12 cellular contexts compared by ENCODE assay signal in genomic region chr19:751501-752341, GRCh38. TPM values are rescaled to one million over a fixed set of nuclear protein-coding genes. Genes with fewer than 3 reads are reported as not detected.
A peak's percentile ranks its signal among the peaks of the same experiment; 100 is the strongest.
DNase-seq lines count a peak whose midpoint lies in the region; ATAC-seq, FAIRE-seq and TF ChIP-seq lines count a peak whose summit lies in the region.
"Had no signal": no experiment of that assay in that cellular context is flagged by ENCODE, and none has a peak within 500 bp of the region (broad histone marks: within the 10 kb centered on the region; RNA-seq: fewer than 3 reads in every experiment).

No MANE protein-coding gene starts in this region.

- H3K9me3 ChIP-seq in H1 (ENCODE audit: insufficient read depth in 2 of 2, low read depth in 1 of 2, low read length in 1 of 2) (peaks cover 7 to 14% of the 10 kb centered on the region in 2 experiments; a peak in 2 of 4 replicates), mucosa of stomach (ENCODE audit: control insufficient read depth, low read length) (no peaks in the 10 kb centered on the region)

- H3K23me2 ChIP-seq in H1 (ENCODE audit: low read depth, low read length): no peaks in the 10 kb centered on the region

- H3K4me2 ChIP-seq in H1 (ENCODE audit: insufficient read depth in 1 of 2, low read depth in 2 of 2, low read length in 2 of 2): no peak overlapping the region

- H3K27ac ChIP-seq in H1 (ENCODE audit: low read depth, low read length): no peak overlapping the region

- no peak overlapping the region for H2BK12ac ChIP-seq in H1 (ENCODE audit: low read depth, low read length)

- ATAC-seq in HG03439 (IDR thresholded peaks at IDR 0.05; ENCODE audit: unreplicated experiment): no peak
- ATAC-seq in HG03469 (IDR thresholded peaks at IDR 0.05; ENCODE audit: unreplicated experiment): no peak
- no peak for ATAC-seq in natural killer cell

- peak overlapping the region; percentile 65; the same call in 1 of the 2 replicates for H4K8ac ChIP-seq in H1 (ENCODE audit: extremely low read depth, insufficient read depth, low read length)

- H3K36me3 ChIP-seq in H1 (ENCODE audit: control insufficient read depth in 2 of 4, insufficient read depth in 4 of 4, low read length in 3 of 4) (no peaks in the 10 kb centered on the region), mucosa of stomach (ENCODE audit: control insufficient read depth, insufficient read depth, low read length) (peaks cover 7% of the 10 kb centered on the region)

- no peaks in the 10 kb centered on the region for H3K36me3 Mint-ChIP-seq in natural killer cell

- no peaks in the 10 kb centered on the region for H3K27me3 Mint-ChIP-seq in natural killer cell (ENCODE audit: low read depth in 2 of 2)
- H3K27me3 Mint-ChIP-seq: stimulated activated naive CD8-positive, alpha-beta T cell treated with anti-CD3 and anti-CD28 coated beads, Interleukin-15, Interleukin-2, amounts not matched to agents 100 ng/mL and 50 ng/mL, for 24 hours had no signal

- CTCF ChIA-PET in H1 (lab: Charles Lee; ENCODE audit: partially characterized antibody): interaction anchor here (0.9 kb wide), 1 partner anchor 10 kb away, joined by 4 read pairs; no protein-coding TSS in a partner anchor

- no peak overlapping the region for H2AFZ ChIP-seq in H1 (ENCODE audit: low read length)

- no peak for TF ChIP-seq EP300 in H1 (IDR thresholded peaks at IDR 0.05; ENCODE audit: borderline replicate concordance in 1 of 2, low read depth in 2 of 2, low read length in 2 of 2)

- no peak overlapping the region for H3K23ac ChIP-seq in H1 (ENCODE audit: insufficient read length)

- H3K4me3 Mint-ChIP-seq in natural killer cell: no peak overlapping the region
- H3K4me3 Mint-ChIP-seq: stimulated activated naive CD8-positive, alpha-beta T cell treated with anti-CD3 and anti-CD28 coated beads, Interleukin-15, Interleukin-2, amounts not matched to agents 100 ng/mL and 50 ng/mL, for 24 hours had no signal

- no peak for FAIRE-seq in H1 (lab: Jason Lieb, UNC)

- no peak overlapping the region for H3K4me3 ChIP-seq in H1 (ENCODE audit: extremely low read depth in 1 of 4, insufficient read depth in 2 of 4, low read depth in 3 of 4, low read length in 4 of 4)
- peak overlapping the region; percentile 42 for H3K4me3 ChIP-seq in mucosa of stomach (ENCODE audit: low read length)

- H3K9ac ChIP-seq in H1 (replicated peaks in 1 of 4; ENCODE audit: extremely low read depth in 1 of 4, low read depth in 3 of 4, low read length in 3 of 4) (no peak overlapping the region), mucosa of stomach (ENCODE audit: low read length) (peak overlapping the region; percentile 87)

- WGBS in H1 (ENCODE audit: extremely low coverage in 1 of 2, insufficient coverage in 1 of 2, insufficient read length in 1 of 2, insufficient replicate concordance in 2 of 2, low coverage in 1 of 2, low lambda C conversion rate in 2 of 2, missing lambda C conversion rate in 1 of 2), 2 experiments: 88% methylated on average over 22 of the region's 30 CpGs; no CpG with 5 or more reads in 1 of the 2 experiments

- H3K79me1 ChIP-seq in H1 (ENCODE audit: low read depth, low read length): no peaks in the 10 kb centered on the region

- POLR2A ChIA-PET in H1 (lab: Charles Lee; ENCODE audit: partially characterized antibody): interaction anchor here (0.9 to 2.0 kb wide), 4 partner anchors 9 to 233 kb away, joined by 3 to 10 read pairs (median 4); partner anchors contain the start of gene WDR18

- H2BK20ac ChIP-seq in H1 (ENCODE audit: low read length): no peak overlapping the region

- H3K18ac ChIP-seq in H1 (ENCODE audit: extremely low read depth, low read length): no peak overlapping the region; the same call in 1 of the 2 replicates

- H3K27ac Mint-ChIP-seq in natural killer cell: no peak overlapping the region
- H3K27ac Mint-ChIP-seq: stimulated activated naive CD8-positive, alpha-beta T cell treated with anti-CD3 and anti-CD28 coated beads, Interleukin-15, Interleukin-2, amounts not matched to agents 100 ng/mL and 50 ng/mL, for 24 hours had no signal

- no peak for TF ChIP-seq RAD21 in H1 (IDR thresholded peaks at IDR 0.05 in 1 of 2, conservative IDR thresholded peaks at IDR 0.05 in 1 of 2; ENCODE audit: low read depth in 2 of 2, low read length in 2 of 2)

- no peak overlapping the region for H2BK120ac ChIP-seq in H1 (replicated peaks; ENCODE audit: low read depth, low read length)

- no peaks in the 10 kb centered on the region for H3K79me2 ChIP-seq in H1 (ENCODE audit: control insufficient read depth in 1 of 2, insufficient read depth in 2 of 2, low read length in 2 of 2)

- H3K4me1 ChIP-seq in H1 (replicated peaks in 1 of 4; ENCODE audit: control insufficient read depth in 3 of 4, insufficient read depth in 4 of 4, low read length in 3 of 4) (peaks cover 0 to 5% (median 3%) of the 10 kb centered on the region in 4 experiments; a peak in 3 of 7 replicates), mucosa of stomach (ENCODE audit: control insufficient read depth, insufficient read depth, low read length) (peaks cover 55% of the 10 kb centered on the region)

- H3K9me3 Mint-ChIP-seq in natural killer cell: no peaks in the 10 kb centered on the region
- H3K9me3 Mint-ChIP-seq: stimulated activated naive CD8-positive, alpha-beta T cell treated with anti-CD3 and anti-CD28 coated beads, Interleukin-15, Interleukin-2, amounts not matched to agents 100 ng/mL and 50 ng/mL, for 24 hours had no signal

- no peak overlapping the region for H4K91ac ChIP-seq in H1 (replicated peaks; ENCODE audit: insufficient read length, low read length)

- no peak for TF ChIP-seq CTCF in H1 (IDR thresholded peaks at IDR 0.05; ENCODE audit: control extremely low read depth in 1 of 3, insufficient read depth in 1 of 3, low read depth in 1 of 3, low read length in 3 of 3)
- TF ChIP-seq CTCF in natural killer cell (IDR thresholded peaks at IDR 0.05): no peak

- H3K27me3 ChIP-seq in H1 (replicated peaks in 1 of 4; ENCODE audit: control insufficient read depth in 3 of 4, extremely low read depth in 1 of 4, insufficient read depth in 3 of 4, low read length in 3 of 4) (no peaks in the 10 kb centered on the region), mucosa of stomach (ENCODE audit: control insufficient read depth, insufficient read depth, low read length) (no peaks in the 10 kb centered on the region)

- no peaks in the 10 kb centered on the region for H3K4me1 Mint-ChIP-seq in natural killer cell

- DNase-seq in CD1c-positive myeloid dendritic cell (ENCODE audit: extremely low spot score) (peak; percentile 79), NCI-H226 (peak; percentile 92), H1 (ENCODE audit: low read depth in 1 of 2, low spot score in 2 of 2) (no peak), natural killer cell (no peak), COLO829 (ENCODE audit: low spot score) (no peak)
- DNase-seq: activated CD4-positive, alpha-beta T cell treated with anti-CD3 and anti-CD28 coated beads for 1 hour; cerebellar nuclear complex; GDM1 had no signal

- H2BK15ac ChIP-seq in H1 (ENCODE audit: low read length): no peak overlapping the region

- H3K4ac ChIP-seq in H1 (replicated peaks; ENCODE audit: insufficient read length, low read depth, low read length): no peak overlapping the region

- intact Hi-C loops in natural killer cell (cut with micrococcal nuclease): no loop called here

- no peak overlapping the region for H2BK5ac ChIP-seq in H1 (ENCODE audit: low read depth, low read length)

- no peaks in the 10 kb centered on the region for H4K20me1 ChIP-seq in H1 (replicated peaks in 1 of 2; ENCODE audit: control insufficient read depth in 1 of 2, insufficient read depth in 2 of 2, low read length in 2 of 2)

- H2AK5ac ChIP-seq in H1 (ENCODE audit: low read depth, low read length): no peak overlapping the region

- no peak overlapping the region for H3K14ac ChIP-seq in H1 (ENCODE audit: insufficient read length)

- no peak for TF ChIP-seq POLR2A in H1 (IDR thresholded peaks at IDR 0.05; ENCODE audit: control extremely low read depth in 1 of 2, low read depth in 2 of 2, low read length in 2 of 2)

- no peak overlapping the region for H4K5ac ChIP-seq in H1 (ENCODE audit: insufficient read length, low read depth, low read length)

- no peak overlapping the region for H3K56ac ChIP-seq in H1 (replicated peaks; ENCODE audit: insufficient read length, low read depth, low read length)

RNA-seq across cellular contexts. Expression of gene MISP, which starts 0.8 kb away (rescaled TPM):
- total RNA-seq in H1 (2021; fragmentation: NEBNext Ultra II Directional; extraction: Animal tissue kit (Norgen Biotek cat#: 25700)): 0.43 and 0.54 TPM in 2 replicates
- 0.45 and 0.52 TPM in 2 replicates for polyA plus RNA-seq in H1 (2011; rRNA removed)
- polyA plus RNA-seq in H1 (2011; cell fraction: cytosol; rRNA removed): 0.45 TPM
- polyA plus RNA-seq in H1 (2011; cell fraction: nucleus; rRNA removed): 0.77 TPM
- polyA plus RNA-seq in H1 (2012, experiment 1 of 2): 0.35 to 0.93 TPM (median 0.72 TPM) in 4 replicates
- polyA plus RNA-seq in H1 (2012, experiment 2 of 2): 0.84 TPM
- 0.26 TPM for polyA plus RNA-seq in H1 (2013, experiment 1 of 2)
- polyA plus RNA-seq in H1 (2013, experiment 2 of 2): 0.39 TPM
- 0.41 and 0.46 TPM in 2 replicates for polyA minus RNA-seq in H1 (2011; rRNA and poly(A)+ RNA removed)
- polyA minus RNA-seq in H1 (2011; cell fraction: cytosol; rRNA and poly(A)+ RNA removed): 1.2 TPM
- polyA minus RNA-seq in H1 (2011; cell fraction: nucleus; rRNA and poly(A)+ RNA removed): 0.60 TPM
- not detected for total RNA-seq in natural killer cell

RNA-seq across cellular contexts. Expression of gene PALM, which starts 43.0 kb away (rescaled TPM):
- total RNA-seq in H1 (2021; fragmentation: NEBNext Ultra II Directional; extraction: Animal tissue kit (Norgen Biotek cat#: 25700)): 16.5 TPM in 2 replicates
- 5.7 and 13.0 TPM in 2 replicates for polyA plus RNA-seq in H1 (2011; rRNA removed)
- 6.8 TPM for polyA plus RNA-seq in H1 (2011; cell fraction: cytosol; rRNA removed)
- polyA plus RNA-seq in H1 (2011; cell fraction: nucleus; rRNA removed): 10.6 TPM
- 10.4 to 27.0 TPM (median 21.8 TPM) in 4 replicates for polyA plus RNA-seq in H1 (2012, experiment 1 of 2)
- 11.9 TPM for polyA plus RNA-seq in H1 (2012, experiment 2 of 2)
- polyA plus RNA-seq in H1 (2013, experiment 1 of 2): 12.6 TPM
- 14.1 TPM for polyA plus RNA-seq in H1 (2013, experiment 2 of 2)
- 1.7 and 1.8 TPM in 2 replicates for polyA minus RNA-seq in H1 (2011; rRNA and poly(A)+ RNA removed)
- polyA minus RNA-seq in H1 (2011; cell fraction: cytosol; rRNA and poly(A)+ RNA removed): 5.1 TPM
- polyA minus RNA-seq in H1 (2011; cell fraction: nucleus; rRNA and poly(A)+ RNA removed): 6.4 TPM
- 1 to 10 TPM in 1 of 3 donors, under 1 TPM in 1, not detected in 1; 0.59 to 1.0 TPM for total RNA-seq in natural killer cell

RNA-seq across cellular contexts. Expression of gene PTBP1, which starts 45.5 kb away (rescaled TPM):
- 873 and 888 TPM in 2 replicates for total RNA-seq in H1 (2021; fragmentation: NEBNext Ultra II Directional; extraction: Animal tissue kit (Norgen Biotek cat#: 25700))
- polyA plus RNA-seq in H1 (2011; rRNA removed): 528 and 645 TPM in 2 replicates
- polyA plus RNA-seq in H1 (2011; cell fraction: cytosol; rRNA removed): 260 TPM
- polyA plus RNA-seq in H1 (2011; cell fraction: nucleus; rRNA removed): 826 TPM
- polyA plus RNA-seq in H1 (2012, experiment 1 of 2): 649 to 848 TPM (median 690 TPM) in 4 replicates
- polyA plus RNA-seq in H1 (2012, experiment 2 of 2): 847 TPM
- 606 TPM for polyA plus RNA-seq in H1 (2013, experiment 1 of 2)
- 550 TPM for polyA plus RNA-seq in H1 (2013, experiment 2 of 2)
- polyA minus RNA-seq in H1 (2011; rRNA and poly(A)+ RNA removed): 439 and 460 TPM in 2 replicates
- polyA minus RNA-seq in H1 (2011; cell fraction: cytosol; rRNA and poly(A)+ RNA removed): 362 TPM
- 312 TPM for polyA minus RNA-seq in H1 (2011; cell fraction: nucleus; rRNA and poly(A)+ RNA removed)
- 100 to 1,000 TPM; 302 to 350 (median 345) TPM for total RNA-seq in natural killer cell

RNA-seq across cellular contexts. Expression of gene PRSS57, which starts 56.5 kb away (rescaled TPM):
- total RNA-seq in H1 (2021; fragmentation: NEBNext Ultra II Directional; extraction: Animal tissue kit (Norgen Biotek cat#: 25700)): not detected in 2 replicates
- polyA plus RNA-seq in H1 (2011; rRNA removed): 0.09 TPM in 1 of 2 replicates, not detected in the other
- polyA plus RNA-seq in H1 (2011; cell fraction: cytosol; rRNA removed): 0.18 TPM
- polyA plus RNA-seq in H1 (2011; cell fraction: nucleus; rRNA removed): not detected
- not detected in 4 replicates for polyA plus RNA-seq in H1 (2012, experiment 1 of 2)
- polyA plus RNA-seq in H1 (2012, experiment 2 of 2): not detected
- 0.04 TPM for polyA plus RNA-seq in H1 (2013, experiment 1 of 2)
- 0.07 TPM for polyA plus RNA-seq in H1 (2013, experiment 2 of 2)
- polyA minus RNA-seq in H1 (2011; rRNA and poly(A)+ RNA removed): 0.22 TPM in 1 of 2 replicates, not detected in the other
- polyA minus RNA-seq in H1 (2011; cell fraction: cytosol; rRNA and poly(A)+ RNA removed): not detected
- polyA minus RNA-seq in H1 (2011; cell fraction: nucleus; rRNA and poly(A)+ RNA removed): not detected
- total RNA-seq in natural killer cell: 10 to 100 TPM in 1 of 3 donors, 1 to 10 TPM in 2; 1.5 to 11.7 (median 4.5) TPM

Comparison
In these comparisons a context has a peak if more than half of its experiments do, and no peak if none do; other contexts are left out.
1. DNase-seq: peak in CD1c-positive myeloid dendritic cell (single experiment) and NCI-H226 (single experiment); none in H1 (0 of 2), natural killer cell (single experiment) and COLO829 (single experiment).